ENCODE assay signal across 27 cellular contexts in genomic region chr10:61998937-61999336, GRCh38.
A peak's percentile ranks its signal among the peaks of the same experiment; 100 is the strongest.
DNase-seq lines count a peak whose midpoint lies in the region; ATAC-seq and TF ChIP-seq lines count a peak whose summit lies in the region.
"Had no signal": no experiment of that assay in that cellular context is flagged by ENCODE, and none has a peak within 500 bp of the region (broad histone marks: within the 10 kb centered on the region; RNA-seq: fewer than 3 reads in every experiment).

No MANE protein-coding gene starts in this region.

- ATAC-seq in stimulated activated naive CD8-positive, alpha-beta T cell treated with anti-CD3 and anti-CD28 coated beads, Interleukin-15, amount 100 ng/mL, for 72 hours, result no peak
- no peak for ATAC-seq in activated naive CD8-positive, alpha-beta T cell treated with anti-CD3 and anti-CD28 coated beads, Interleukin-2, amount 50 U/mL, for 24 hours
- peak; percentile 55 for ATAC-seq in upper lobe of right lung
- no peak for ATAC-seq in T-cell (replicated peaks in 1 of 4)
- ATAC-seq in GM18505 (IDR thresholded peaks at IDR 0.05; ENCODE audit: unreplicated experiment), result no peak
- ATAC-seq: right cardiac atrium had no signal

- no peak overlapping the region for H3K4me3 ChIP-seq in upper lobe of right lung
- H3K4me3 ChIP-seq: left ventricle myocardium inferior, SJCRH30, smooth muscle cell, transverse colon had no signal

- no peak for TF ChIP-seq POLR2A in GM18505 (IDR thresholded peaks at IDR 0.05; ENCODE audit: borderline replicate concordance, extremely low read depth, insufficient read depth, insufficient read length)

- H3K27me3 Mint-ChIP-seq in stimulated activated naive CD8-positive, alpha-beta T cell treated with anti-CD3 and anti-CD28 coated beads, Interleukin-15, Interleukin-2, amounts not matched to agents 100 ng/mL and 50 ng/mL, for 24 hours, result no peaks in the 10 kb centered on the region
- no peaks in the 10 kb centered on the region for H3K27me3 Mint-ChIP-seq in stimulated activated naive CD8-positive, alpha-beta T cell treated with anti-CD3 and anti-CD28 coated beads, Interleukin-15, amount 100 ng/mL, for 72 hours
- no peaks in the 10 kb centered on the region for H3K27me3 Mint-ChIP-seq in IgD-negative memory B cell
- no peaks in the 10 kb centered on the region for H3K27me3 Mint-ChIP-seq in activated naive CD8-positive, alpha-beta T cell treated with anti-CD3 and anti-CD28 coated beads, Interleukin-2, amount 50 U/mL, for 24 hours
- no peaks in the 10 kb centered on the region for H3K27me3 Mint-ChIP-seq in chondrocyte (ENCODE audit: low read depth)
- H3K27me3 Mint-ChIP-seq in T-cell, result no peaks in the 10 kb centered on the region

- H3K36me3 ChIP-seq in upper lobe of right lung, result no peaks in the 10 kb centered on the region
- H3K36me3 ChIP-seq: left ventricle myocardium inferior, SJCRH30, transverse colon had no signal

- no peak overlapping the region for H3K4me3 Mint-ChIP-seq in stimulated activated naive CD8-positive, alpha-beta T cell treated with anti-CD3 and anti-CD28 coated beads, Interleukin-15, Interleukin-2, amounts not matched to agents 100 ng/mL and 50 ng/mL, for 24 hours
- H3K4me3 Mint-ChIP-seq in stimulated activated naive CD8-positive, alpha-beta T cell treated with anti-CD3 and anti-CD28 coated beads, Interleukin-15, amount 100 ng/mL, for 72 hours, result no peak overlapping the region
- H3K4me3 Mint-ChIP-seq in IgD-negative memory B cell, result peak overlapping the region in 3 of 4 donors; percentile 61 to 94 (median 74)
- no peak overlapping the region for H3K4me3 Mint-ChIP-seq in activated naive CD8-positive, alpha-beta T cell treated with anti-CD3 and anti-CD28 coated beads, Interleukin-2, amount 50 U/mL, for 24 hours
- no peak overlapping the region for H3K4me3 Mint-ChIP-seq in chondrocyte (ENCODE audit: unreplicated experiment)
- no peak overlapping the region for H3K4me3 Mint-ChIP-seq in T-cell

- POLR2A ChIA-PET in T-cell (lab: Charles Lee), result no interaction called here

- TF ChIP-seq CTCF in upper lobe of right lung (IDR thresholded peaks at IDR 0.05) (no peak), chondrocyte (IDR thresholded peaks at IDR 0.05) (no peak)

- no peak overlapping the region for H3K27ac ChIP-seq in upper lobe of right lung
- H3K27ac ChIP-seq: C4-2B, left ventricle myocardium inferior, SJCRH30, transverse colon had no signal

- peaks cover 78% of the 10 kb centered on the region for H3K4me1 Mint-ChIP-seq in stimulated activated naive CD8-positive, alpha-beta T cell treated with anti-CD3 and anti-CD28 coated beads, Interleukin-15, Interleukin-2, amounts not matched to agents 100 ng/mL and 50 ng/mL, for 24 hours (ENCODE audit: low read depth)
- peaks cover 39% of the 10 kb centered on the region for H3K4me1 Mint-ChIP-seq in stimulated activated naive CD8-positive, alpha-beta T cell treated with anti-CD3 and anti-CD28 coated beads, Interleukin-15, amount 100 ng/mL, for 72 hours
- peaks cover 41 to 73% (median 47%) of the 10 kb centered on the region in 3 donors for H3K4me1 Mint-ChIP-seq in IgD-negative memory B cell
- H3K4me1 Mint-ChIP-seq in activated naive CD8-positive, alpha-beta T cell treated with anti-CD3 and anti-CD28 coated beads, Interleukin-2, amount 50 U/mL, for 24 hours, result peaks cover 73% of the 10 kb centered on the region
- H3K4me1 Mint-ChIP-seq in chondrocyte (ENCODE audit: low read depth), result peaks cover 29% of the 10 kb centered on the region
- peaks cover 53 to 76% (median 62%) of the 10 kb centered on the region in 3 donors for H3K4me1 Mint-ChIP-seq in T-cell

- no peaks in the 10 kb centered on the region for H3K27me3 ChIP-seq in upper lobe of right lung
- H3K27me3 ChIP-seq: SJCRH30, transverse colon had no signal

- H3K36me3 Mint-ChIP-seq in stimulated activated naive CD8-positive, alpha-beta T cell treated with anti-CD3 and anti-CD28 coated beads, Interleukin-15, Interleukin-2, amounts not matched to agents 100 ng/mL and 50 ng/mL, for 24 hours (ENCODE audit: low read depth), result peaks cover 72% of the 10 kb centered on the region
- peaks cover 26% of the 10 kb centered on the region for H3K36me3 Mint-ChIP-seq in IgD-negative memory B cell
- peaks cover 61% of the 10 kb centered on the region for H3K36me3 Mint-ChIP-seq in activated naive CD8-positive, alpha-beta T cell treated with anti-CD3 and anti-CD28 coated beads, Interleukin-2, amount 50 U/mL, for 24 hours (ENCODE audit: low read depth)
- H3K36me3 Mint-ChIP-seq in chondrocyte (ENCODE audit: low read depth), result peaks cover 14% of the 10 kb centered on the region
- peaks cover 62% of the 10 kb centered on the region for H3K36me3 Mint-ChIP-seq in T-cell

- intact Hi-C loops in upper lobe of right lung (cut with DNase I), result no loop called here

- no peak for DNase-seq in stimulated activated naive CD8-positive, alpha-beta T cell treated with anti-CD3 and anti-CD28 coated beads, Interleukin-15, amount 100 ng/mL, for 72 hours
- no peak for DNase-seq in activated naive CD8-positive, alpha-beta T cell treated with anti-CD3 and anti-CD28 coated beads, Interleukin-2, amount 50 U/mL, for 24 hours
- no peak for DNase-seq in upper lobe of right lung
- DNase-seq in chondrocyte (ENCODE audit: low spot score), result no peak
- no peak for DNase-seq in T-cell
- DNase-seq: activated CD8-positive, alpha-beta memory T cell treated with anti-CD3 and anti-CD28 coated beads for 24 hours; activated effector memory CD4-positive, alpha-beta T cell treated with anti-CD3 and anti-CD28 coated beads, Interleukin-2, amount 50 U/mL, for 16 hours; activated T-cell treated with anti-CD3 and anti-CD28 coated beads for 4 hours; cortex of kidney; DND-41; effector memory CD4-positive, alpha-beta T cell; head of caudate nucleus; left ventricle myocardium inferior; mesendoderm; NCI-H1092; NCI-H1694; posterior cingulate gyrus; right cardiac atrium; RPMI8226; SJCRH30; stimulated activated CD4-positive, alpha-beta T cell treated with anti-CD3 and anti-CD28 coated beads, Interleukin-1b, Interleukin-23, amount 100 ng/mL, for 48 hours; transverse colon had no signal

- H3K9me3 ChIP-seq in upper lobe of right lung, result no peaks in the 10 kb centered on the region
- H3K9me3 ChIP-seq: left ventricle myocardium inferior, SJCRH30, transverse colon had no signal

- peak overlapping the region; percentile 79 for H3K27ac Mint-ChIP-seq in stimulated activated naive CD8-positive, alpha-beta T cell treated with anti-CD3 and anti-CD28 coated beads, Interleukin-15, Interleukin-2, amounts not matched to agents 100 ng/mL and 50 ng/mL, for 24 hours
- peak overlapping the region in 1 of 2 donors; percentile 2 for H3K27ac Mint-ChIP-seq in stimulated activated naive CD8-positive, alpha-beta T cell treated with anti-CD3 and anti-CD28 coated beads, Interleukin-15, amount 100 ng/mL, for 72 hours
- peak overlapping the region; percentile 95 to 99 (median 99) for H3K27ac Mint-ChIP-seq in IgD-negative memory B cell
- peak overlapping the region; percentile 24 for H3K27ac Mint-ChIP-seq in activated naive CD8-positive, alpha-beta T cell treated with anti-CD3 and anti-CD28 coated beads, Interleukin-2, amount 50 U/mL, for 24 hours
- H3K27ac Mint-ChIP-seq in chondrocyte (ENCODE audit: unreplicated experiment), result no peak overlapping the region
- peak overlapping the region in 1 of 2 donors; percentile 51 for H3K27ac Mint-ChIP-seq in T-cell

- H3K9me3 Mint-ChIP-seq in stimulated activated naive CD8-positive, alpha-beta T cell treated with anti-CD3 and anti-CD28 coated beads, Interleukin-15, Interleukin-2, amounts not matched to agents 100 ng/mL and 50 ng/mL, for 24 hours, result peaks cover 4% of the 10 kb centered on the region
- H3K9me3 Mint-ChIP-seq in stimulated activated naive CD8-positive, alpha-beta T cell treated with anti-CD3 and anti-CD28 coated beads, Interleukin-15, amount 100 ng/mL, for 72 hours, result no peaks in the 10 kb centered on the region
- H3K9me3 Mint-ChIP-seq in IgD-negative memory B cell (peaks cover 0 to 6% (median 3%) of the 10 kb centered on the region in 3 donors), chondrocyte (ENCODE audit: low read depth) (peaks cover 6% of the 10 kb centered on the region), T-cell (no peaks in the 10 kb centered on the region)
- peaks cover 6% of the 10 kb centered on the region for H3K9me3 Mint-ChIP-seq in activated naive CD8-positive, alpha-beta T cell treated with anti-CD3 and anti-CD28 coated beads, Interleukin-2, amount 50 U/mL, for 24 hours

- H3K4me1 ChIP-seq in upper lobe of right lung, result peaks cover 11% of the 10 kb centered on the region
- H3K4me1 ChIP-seq: SJCRH30 had no signal

- CTCF ChIA-PET in T-cell (lab: Charles Lee), result interaction anchor here in 1 of 2 donors (0.7 kb wide), 1 partner anchor 40 kb away, joined by 3 read pairs; no protein-coding TSS in a partner anchor

Comparison
In these comparisons a context has a peak if more than half of its experiments do, and no peak if none do; other contexts are left out.
1. H3K4me3 Mint-ChIP-seq: peak in IgD-negative memory B cell (3 of 4); none in stimulated activated naive CD8-positive, alpha-beta T cell treated with anti-CD3 and anti-CD28 coated beads, Interleukin-15, Interleukin-2, amounts not matched to agents 100 ng/mL and 50 ng/mL, for 24 hours (single experiment), stimulated activated naive CD8-positive, alpha-beta T cell treated with anti-CD3 and anti-CD28 coated beads, Interleukin-15, amount 100 ng/mL, for 72 hours (0 of 2), activated naive CD8-positive, alpha-beta T cell treated with anti-CD3 and anti-CD28 coated beads, Interleukin-2, amount 50 U/mL, for 24 hours (single experiment), chondrocyte (single experiment) and T-cell (0 of 3).